1 cellular context compared by ENCODE assay signal in the genomic region with DNA sequence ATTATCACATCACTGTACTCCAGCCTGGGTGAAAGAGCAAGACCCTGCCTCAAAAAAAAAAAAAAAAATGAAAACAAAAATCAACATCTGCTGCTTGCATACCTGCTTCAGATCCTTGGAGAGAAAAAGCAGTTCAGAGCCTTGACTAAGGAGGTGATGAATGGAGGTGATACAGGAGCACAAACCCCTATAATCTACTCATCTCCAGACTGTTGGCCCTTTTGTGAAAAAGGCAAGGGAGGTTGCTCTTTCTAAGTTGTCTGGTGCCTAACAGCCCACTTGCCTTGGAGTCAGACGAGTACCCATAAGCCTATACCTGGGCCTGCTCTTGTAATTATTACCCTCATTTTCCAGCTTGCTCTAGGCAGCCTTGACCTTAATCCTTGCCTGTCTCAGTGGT.
TF ChIP-seq lines count a peak whose summit lies in the region.

No MANE protein-coding gene starts in this region.

TF ChIP-seq in H1, 55 proteins besides CTCF, POLR2A, EP300 and RAD21:
- no peak for TF ChIP-seq SRF (IDR thresholded peaks at IDR 0.05; ENCODE audit: low read depth, low read length)
- TF ChIP-seq GTF2F1 (IDR thresholded peaks at IDR 0.05; ENCODE audit: borderline replicate concordance, low read depth, low read length): no peak
- no peak for TF ChIP-seq KDM5A (IDR thresholded peaks at IDR 0.05; ENCODE audit: low read length)
- TF ChIP-seq, protein P1, sequence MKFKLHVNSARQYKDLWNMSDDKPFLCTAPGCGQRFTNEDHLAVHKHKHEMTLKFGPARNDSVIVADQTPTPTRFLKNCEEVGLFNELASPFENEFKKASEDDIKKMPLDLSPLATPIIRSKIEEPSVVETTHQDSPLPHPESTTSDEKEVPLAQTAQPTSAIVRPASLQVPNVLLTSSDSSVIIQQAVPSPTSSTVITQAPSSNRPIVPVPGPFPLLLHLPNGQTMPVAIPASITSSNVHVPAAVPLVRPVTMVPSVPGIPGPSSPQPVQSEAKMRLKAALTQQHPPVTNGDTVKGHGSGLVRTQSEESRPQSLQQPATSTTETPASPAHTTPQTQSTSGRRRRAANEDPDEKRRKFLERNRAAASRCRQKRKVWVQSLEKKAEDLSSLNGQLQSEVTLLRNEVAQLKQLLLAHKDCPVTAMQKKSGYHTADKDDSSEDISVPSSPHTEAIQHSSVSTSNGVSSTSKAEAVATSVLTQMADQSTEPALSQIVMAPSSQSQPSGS (IDR thresholded peaks at IDR 0.05; ENCODE audit: low read length): no peak
- no peak for TF ChIP-seq POU5F1 (IDR thresholded peaks at IDR 0.05; ENCODE audit: low read depth, low read length)
- TF ChIP-seq SP1 (IDR thresholded peaks at IDR 0.05; ENCODE audit: low read depth, low read length): no peak
- TF ChIP-seq TAF1 (IDR thresholded peaks at IDR 0.05; ENCODE audit: low read depth, low read length): no peak
- no peak for TF ChIP-seq SP2 (IDR thresholded peaks at IDR 0.05; ENCODE audit: low read length)
- TF ChIP-seq JUND (IDR thresholded peaks at IDR 0.05; ENCODE audit: low read length): no peak
